In the genomic region with DNA sequence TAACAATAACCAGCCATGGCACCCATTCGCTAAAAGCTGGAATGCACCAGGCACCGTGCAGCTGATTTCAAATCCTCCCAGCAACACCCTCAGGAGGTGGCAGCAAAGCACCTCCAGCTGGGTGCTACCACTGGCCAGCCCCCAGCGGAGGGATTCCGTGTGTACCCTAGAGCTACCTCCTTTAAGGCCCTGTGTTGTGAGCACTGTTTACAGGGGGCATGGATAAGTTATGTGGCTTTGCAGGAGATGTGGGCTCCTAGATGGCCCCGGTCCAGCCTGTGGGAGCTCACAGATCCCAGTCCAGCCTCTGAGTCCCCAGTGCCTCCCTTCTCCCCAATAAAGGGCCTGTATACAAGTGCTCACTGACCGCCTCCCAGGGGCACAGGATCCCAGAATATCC, we compare ENCODE assay signal across 8 cellular contexts. TPM values are rescaled to one million over a fixed set of nuclear protein-coding genes. Genes with fewer than 3 reads are reported as not detected.
DNase-seq lines count a peak whose midpoint lies in the region; ATAC-seq and TF ChIP-seq lines count a peak whose summit lies in the region.

No MANE protein-coding gene starts in this region.

- peak overlapping the region; percentile 73 for H2AK5ac ChIP-seq in IMR-90 (ENCODE audit: low read depth, low read length)

- DNase-seq in Caki2 (ENCODE audit: low read depth), result peak; percentile 53
- DNase-seq in IMR-90, result no peak
- peak; percentile 17 to 36 for DNase-seq in activated CD4-positive, alpha-beta T cell treated with anti-CD3 and anti-CD28 coated beads for 24 hours (ENCODE audit: low read depth in 2 of 2)
- DNase-seq in natural killer cell treated with Interleukin-12 subunit alpha and Interleukin-12 subunit beta and Interleukin-15 and Interleukin-18, amount 100 ng/mL, for 72 hours (ENCODE audit: low spot score), result no peak
- DNase-seq in transverse colon, result peak; percentile 57
- no peak for DNase-seq in NCI-H1930 (lab: John Stamatoyannopoulos, UW)

- H3K4ac ChIP-seq in IMR-90 (ENCODE audit: low read depth, low read length), result peak overlapping the region; percentile 83

- H3K4me3 Mint-ChIP-seq in dendritic cell treated with granulocyte-macrophage colony-stimulating factor and Interleukin-4, amounts not matched to agents 40 ng/mL and 50 ng/mL, for 4 days, result peak overlapping the region; percentile 80
- peak overlapping the region; percentile 89 for H3K4me3 Mint-ChIP-seq in natural killer cell treated with Interleukin-12 subunit alpha and Interleukin-12 subunit beta and Interleukin-15 and Interleukin-18, amount 100 ng/mL, for 72 hours

- peaks cover 68% of the 10 kb centered on the region for H3K4me1 Mint-ChIP-seq in dendritic cell treated with granulocyte-macrophage colony-stimulating factor and Interleukin-4, amounts not matched to agents 40 ng/mL and 50 ng/mL, for 4 days (ENCODE audit: low read depth)
- H3K4me1 Mint-ChIP-seq in natural killer cell treated with Interleukin-12 subunit alpha and Interleukin-12 subunit beta and Interleukin-15 and Interleukin-18, amount 100 ng/mL, for 72 hours (ENCODE audit: low read depth in 2 of 2), result peaks cover 28 to 32% of the 10 kb centered on the region in 2 donors

- H3K4me2 ChIP-seq in IMR-90 (ENCODE audit: low read depth, low read length), result peak overlapping the region; percentile 41

- H3K18ac ChIP-seq in IMR-90 (ENCODE audit: low read depth, low read length), result peak overlapping the region; percentile 27; the same call in 1 of the 2 replicates

- H3K27ac ChIP-seq in IMR-90 (ENCODE audit: insufficient read depth, low read length), result peak overlapping the region; percentile 86
- peak overlapping the region; percentile 86 to 92 (median 90) for H3K27ac ChIP-seq in transverse colon

- H2BK5ac ChIP-seq in IMR-90 (ENCODE audit: low read depth, low read length, poor library complexity, severe bottlenecking), result peak overlapping the region; percentile 34

- H4K20me1 ChIP-seq in IMR-90 (ENCODE audit: insufficient read depth, low read length), result peaks cover 75% of the 10 kb centered on the region

- H3K27ac Mint-ChIP-seq in dendritic cell treated with granulocyte-macrophage colony-stimulating factor and Interleukin-4, amounts not matched to agents 40 ng/mL and 50 ng/mL, for 4 days, result peak overlapping the region; percentile 89
- peak overlapping the region; percentile 97 to 99 for H3K27ac Mint-ChIP-seq in natural killer cell treated with Interleukin-12 subunit alpha and Interleukin-12 subunit beta and Interleukin-15 and Interleukin-18, amount 100 ng/mL, for 72 hours

- H3K36me3 ChIP-seq in IMR-90 (ENCODE audit: control insufficient read depth, insufficient read depth, low read length) (peaks cover 48% of the 10 kb centered on the region), transverse colon (peaks cover 0 to 18% (median 9%) of the 10 kb centered on the region in 4 donors)

- peak overlapping the region; percentile 43; the same call in 1 of the 2 replicates for H4K5ac ChIP-seq in IMR-90 (ENCODE audit: low read depth, low read length)

- BruUV-seq in IMR-90 (replicated peaks; lab: Mats Ljungman, UMichigan), result no TSS peak

- 100% methylated on average over 1 of the region's 6 CpGs; no CpG with 5 or more reads in 1 of the 2 experiments for WGBS in IMR-90 (ENCODE audit: extremely low coverage in 2 of 2, insufficient read length in 1 of 2), 2 experiments
- 24% methylated on average over 6 of the region's 6 CpGs; no CpG with 5 or more reads in 1 of the 2 donors for WGBS in transverse colon (ENCODE audit: low coverage in 1 of 2), 2 donors

- POLR2A ChIA-PET in IMR-90 (lab: Charles Lee; ENCODE audit: unreplicated experiment), result no interaction called here

- H3K14ac ChIP-seq in IMR-90 (replicated peaks; ENCODE audit: low read depth, low read length), result peak overlapping the region; percentile 10; the same call in 1 of the 2 replicates

- TF ChIP-seq CTCF in IMR-90 (conservative IDR thresholded peaks at IDR 0.05; ENCODE audit: low read depth, low read length) (no peak), transverse colon (IDR thresholded peaks at IDR 0.05) (peak in 2 of 5 experiments; percentile 11 to 21)

- TF ChIP-seq POLR2A in IMR-90 (IDR thresholded peaks at IDR 0.05; ENCODE audit: low read depth, low read length) (no peak), transverse colon (IDR thresholded peaks at IDR 0.05) (no peak)

- H3K27me3 ChIP-seq in IMR-90 (ENCODE audit: control insufficient read depth, insufficient read depth, low read length), result no peaks in the 10 kb centered on the region
- no peaks in the 10 kb centered on the region for H3K27me3 ChIP-seq in transverse colon

- H2AFZ ChIP-seq in IMR-90 (replicated peaks; ENCODE audit: low read length, poor library complexity), result no peak overlapping the region

- CTCF ChIA-PET in IMR-90 (lab: Yijun Ruan, JAX), result no interaction called here

- H3K23ac ChIP-seq in IMR-90 (ENCODE audit: low read depth, low read length), result no peak overlapping the region

- no peak overlapping the region for H2BK15ac ChIP-seq in IMR-90 (ENCODE audit: low read depth, low read length)

- no peaks in the 10 kb centered on the region for H3K27me3 Mint-ChIP-seq in dendritic cell treated with granulocyte-macrophage colony-stimulating factor and Interleukin-4, amounts not matched to agents 40 ng/mL and 50 ng/mL, for 4 days
- H3K27me3 Mint-ChIP-seq in natural killer cell treated with Interleukin-12 subunit alpha and Interleukin-12 subunit beta and Interleukin-15 and Interleukin-18, amount 100 ng/mL, for 72 hours, result no peaks in the 10 kb centered on the region

- no peaks in the 10 kb centered on the region for H3K9me3 Mint-ChIP-seq in dendritic cell treated with granulocyte-macrophage colony-stimulating factor and Interleukin-4, amounts not matched to agents 40 ng/mL and 50 ng/mL, for 4 days
- no peaks in the 10 kb centered on the region for H3K9me3 Mint-ChIP-seq in natural killer cell treated with Interleukin-12 subunit alpha and Interleukin-12 subunit beta and Interleukin-15 and Interleukin-18, amount 100 ng/mL, for 72 hours

- peak overlapping the region; percentile 25; the same call in 1 of the 2 replicates for H2BK120ac ChIP-seq in IMR-90 (ENCODE audit: low read depth, low read length)

- peak overlapping the region; percentile 42 for H3K9ac ChIP-seq in IMR-90 (ENCODE audit: low read depth, low read length)

- H3K79me1 ChIP-seq in IMR-90 (ENCODE audit: low read depth in 1 of 2, low read length in 2 of 2), result peaks cover 14 to 85% of the 10 kb centered on the region in 2 experiments

- H2BK20ac ChIP-seq in IMR-90 (ENCODE audit: low read depth, low read length), result no peak overlapping the region

- peak overlapping the region; percentile 74 to 76 for H4K8ac ChIP-seq in IMR-90 (ENCODE audit: low read depth in 2 of 2, low read length in 2 of 2)

- ATAC-seq in GM21360 (IDR thresholded peaks at IDR 0.05; ENCODE audit: unreplicated experiment), result peak; percentile 46
- peak; percentile 24 for ATAC-seq in IMR-90 (ENCODE audit: low read depth)
- ATAC-seq in natural killer cell treated with Interleukin-12 subunit alpha and Interleukin-12 subunit beta and Interleukin-15 and Interleukin-18, amount 100 ng/mL, for 72 hours, result peak; percentile 60 to 66

- 0 out of 2 replicates have a peak overlapping the region, but pooled peaks have one; percentile 18 for H3K56ac ChIP-seq in IMR-90 (ENCODE audit: extremely low read depth, insufficient read depth, low read length)

- in situ Hi-C loops in Caki2 (cut with HindIII; ENCODE audit: low pct_unique_long_range_greater_than_20kb, low sequenced_read_pairs) (no loop called here), IMR-90 (cut with MboI; ENCODE audit: low sequenced_read_pairs) (no loop called here), transverse colon (cut with MboI; ENCODE audit: low pct_ligation_motif_present in 1 of 4, low pct_unique_long_range_greater_than_20kb in 1 of 4, low sequenced_read_pairs in 3 of 4) (no loop called here)

- no peak for TF ChIP-seq EP300 in transverse colon (IDR thresholded peaks at IDR 0.05; ENCODE audit: low read depth)

- peak overlapping the region; percentile 92 for H2AK9ac ChIP-seq in IMR-90 (replicated peaks; ENCODE audit: low read depth, low read length, poor library complexity)

- H3K4me1 ChIP-seq in IMR-90 (ENCODE audit: control insufficient read depth, insufficient read depth, low read length) (peaks cover 7% of the 10 kb centered on the region; the same call in 1 of the 2 replicates), transverse colon (peaks cover 27 to 54% (median 43%) of the 10 kb centered on the region in 4 donors)

- intact Hi-C loops in IMR-90 (cut with micrococcal nuclease) (no loop called here), transverse colon (cut with DNase I; ENCODE audit: low total_unique reads) (no loop called here)
- intact Hi-C loops in dendritic cell treated with granulocyte-macrophage colony-stimulating factor and Interleukin-4, amounts not matched to agents 40 ng/mL and 50 ng/mL, for 4 days (cut with micrococcal nuclease), result no loop called here

- peak overlapping the region; percentile 66 for H4K91ac ChIP-seq in IMR-90 (ENCODE audit: insufficient read depth, low read depth, low read length)

- no peaks in the 10 kb centered on the region; the same call in 1 of the 2 replicates for H3K9me1 ChIP-seq in IMR-90 (ENCODE audit: insufficient read depth, low read length)

- no peak; the same call in 1 of the 2 replicates for TF ChIP-seq RAD21 in IMR-90 (IDR thresholded peaks at IDR 0.05; ENCODE audit: low read length)

- H3K9me3 ChIP-seq in IMR-90 (ENCODE audit: control insufficient read depth, insufficient read depth, low read length) (no peaks in the 10 kb centered on the region), transverse colon (no peaks in the 10 kb centered on the region)

- peak overlapping the region; percentile 17; the same call in 1 of the 2 replicates for H3K4me3 ChIP-seq in IMR-90 (ENCODE audit: insufficient read depth, low read depth, low read length)
- H3K4me3 ChIP-seq in transverse colon, result peak overlapping the region; percentile 16 to 55 (median 26)

- H3K36me3 Mint-ChIP-seq in dendritic cell treated with granulocyte-macrophage colony-stimulating factor and Interleukin-4, amounts not matched to agents 40 ng/mL and 50 ng/mL, for 4 days (ENCODE audit: low read depth), result peaks cover 83% of the 10 kb centered on the region
- no peaks in the 10 kb centered on the region for H3K36me3 Mint-ChIP-seq in natural killer cell treated with Interleukin-12 subunit alpha and Interleukin-12 subunit beta and Interleukin-15 and Interleukin-18, amount 100 ng/mL, for 72 hours

- dilution Hi-C loops in IMR-90 (cut with HindIII; ENCODE audit: low sequenced_read_pairs, unreplicated experiment), result no loop called here

TF ChIP-seq in IMR-90, 13 proteins besides CTCF, POLR2A, EP300 and RAD21 (continues in another document):
- TF ChIP-seq CEBPB (IDR thresholded peaks at IDR 0.05; ENCODE audit: low read depth, low read length), result no peak

RNA-seq across cellular contexts. Expression of gene TNRC18, which starts 27.1 kb away (rescaled TPM):
- 12.6 and 23.3 TPM in 2 replicates for total RNA-seq in Caki2 (2014; rRNA removed; shearing (Covaris generic); ENCODE audit: low replicate concordance)
- 4.7 and 5.3 TPM in 2 replicates for total RNA-seq in IMR-90 (2012; rRNA removed)
- 29.6 and 37.9 TPM in 2 replicates for polyA plus RNA-seq in IMR-90 (2012; rRNA removed)
- 37.7 and 43.0 TPM in 2 replicates for polyA plus RNA-seq in IMR-90 (2012; cell fraction: cytosol; rRNA removed)
- polyA plus RNA-seq in IMR-90 (2012; cell fraction: nucleus; rRNA removed; ENCODE audit: low replicate concordance), result 64.3 and 93.3 TPM in 2 replicates
- 10 to 100 TPM; 81.2 to 87.6 TPM for total RNA-seq in natural killer cell treated with Interleukin-12 subunit alpha and Interleukin-12 subunit beta and Interleukin-15 and Interleukin-18, amount 100 ng/mL, for 72 hours
- total RNA-seq in transverse colon, result 100 to 1,000 TPM in 3 of 4 donors, 10 to 100 TPM in 1; 91.2 to 430 (median 175) TPM

Comparison
In these comparisons a context has a peak if more than half of its experiments do, and no peak if none do; other contexts are left out.
1. DNase-seq: peak in Caki2 (single experiment), activated CD4-positive, alpha-beta T cell treated with anti-CD3 and anti-CD28 coated beads for 24 hours (2 of 2) and transverse colon (single experiment); none in IMR-90 (single experiment), natural killer cell treated with Interleukin-12 subunit alpha and Interleukin-12 subunit beta and Interleukin-15 and Interleukin-18, amount 100 ng/mL, for 72 hours (single experiment) and NCI-H1930 (0 of 2).
2. Peak in every context shown above with its lines, with median percentiles within 50 percentile points of each other: ATAC-seq.